ENCODE assay signal across 21 cellular contexts in the genomic region with DNA sequence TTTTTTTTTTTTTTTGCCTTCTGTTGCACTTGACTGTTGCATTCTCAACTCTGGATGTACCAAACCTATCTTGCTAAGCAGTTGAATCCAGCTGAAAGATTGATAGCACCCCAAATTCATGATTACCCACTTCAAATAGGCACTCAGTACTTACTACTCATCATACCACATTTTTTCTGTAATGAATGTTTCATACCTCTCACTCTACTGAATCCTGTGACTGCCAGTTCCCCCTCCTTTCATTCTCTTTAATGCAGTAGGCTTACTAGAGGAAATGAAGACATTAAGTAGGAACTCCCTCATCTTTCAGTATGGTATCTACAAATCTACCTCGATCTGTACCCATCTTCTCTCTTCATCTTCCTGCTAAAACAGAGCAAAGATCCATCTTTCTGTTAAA.
"Had no signal": no experiment of that assay in that cellular context is flagged by ENCODE, and none has a peak within 500 bp of the region (broad histone marks: within the 10 kb centered on the region; RNA-seq: fewer than 3 reads in every experiment).

No MANE protein-coding gene starts in this region.

- ATAC-seq: K562, T-cell had no signal

- H3K27ac ChIP-seq: brain microvascular endothelial cell, cardiac muscle cell, VCaP had no signal

- H3K9me3 Mint-ChIP-seq: activated naive CD4-positive, alpha-beta T cell treated with anti-CD3 and anti-CD28 coated beads, Interleukin-2, amount 50 U/mL, for 24 hours; T-cell had no signal

- H3K4me1 Mint-ChIP-seq: activated naive CD4-positive, alpha-beta T cell treated with anti-CD3 and anti-CD28 coated beads, Interleukin-2, amount 50 U/mL, for 24 hours had no signal

- H3K4me3 Mint-ChIP-seq: activated naive CD4-positive, alpha-beta T cell treated with anti-CD3 and anti-CD28 coated beads, Interleukin-2, amount 50 U/mL, for 24 hours; T-cell had no signal

- H3K27me3 ChIP-seq: brain microvascular endothelial cell, cardiac muscle cell had no signal

- H3K27me3 Mint-ChIP-seq: activated naive CD4-positive, alpha-beta T cell treated with anti-CD3 and anti-CD28 coated beads, Interleukin-2, amount 50 U/mL, for 24 hours; T-cell had no signal

- DNase-seq: activated CD4-positive, alpha-beta T cell treated with anti-CD3 and anti-CD28 coated beads for 48 hours; activated CD4-positive, alpha-beta T cell treated with anti-CD3 and anti-CD28 coated beads, Interleukin-2, amount 50 U/mL, for 4 hours; activated gamma-delta T cell; activated T-cell treated with anti-CD3 and anti-CD28 coated beads for 4 hours; brain microvascular endothelial cell; Karpas-422; NCI-H1105 treated with DMSO at 0.1 percent for 48 hours; NCI-H1436 treated with DMSO at 0.1 percent for 48 hours; NCI-H187; NCI-H2081; NCI-H446; NCI-H524 treated with DMSO at 0.1 percent for 48 hours; NCI-H82; SIG-M5; T-cell; T-helper 2 cell; T1000 had no signal

- H3K27ac Mint-ChIP-seq: activated naive CD4-positive, alpha-beta T cell treated with anti-CD3 and anti-CD28 coated beads, Interleukin-2, amount 50 U/mL, for 24 hours; T-cell had no signal
